15 cellular contexts compared by ENCODE assay signal in genomic region chr19:18476507-18477041, GRCh38. TPM values are rescaled to one million over a fixed set of nuclear protein-coding genes. Genes with fewer than 3 reads are reported as not detected.
DNase-seq lines count a peak whose midpoint lies in the region; ATAC-seq and TF ChIP-seq lines count a peak whose summit lies in the region.
"Had no signal": no experiment of that assay in that cellular context is flagged by ENCODE, and none has a peak within 500 bp of the region (broad histone marks: within the 10 kb centered on the region; RNA-seq: fewer than 3 reads in every experiment).

No MANE protein-coding gene starts in this region.

- H3K4me3 Mint-ChIP-seq in activated naive CD4-positive, alpha-beta T cell treated with anti-CD3 and anti-CD28 coated beads, Interleukin-2, amount 50 U/mL, for 24 hours = no peak overlapping the region
- H3K4me3 Mint-ChIP-seq in activated CD8-positive, alpha-beta T cell treated with anti-CD3 and anti-CD28 coated beads for 36 hours = no peak overlapping the region
- H3K4me3 Mint-ChIP-seq in immature natural killer cell = peak overlapping the region; percentile 24 to 75 (median 42)
- no peak overlapping the region for H3K4me3 Mint-ChIP-seq in stimulated activated memory B cell treated with anti-CD40 and anti-IgM and Interleukin-4, amounts not matched to agents 10 μg/mL and 1 μg/mL and 100 μg/mL, for 72 hours
- H3K4me3 Mint-ChIP-seq: activated naive CD4-positive, alpha-beta T cell treated with anti-CD3 and anti-CD28 coated beads, Interleukin-2, amount 10 ng/mL, durations not matched to agents 7 days and 5 days had no signal

- peak overlapping the region; percentile 68 for H3K27ac Mint-ChIP-seq in activated naive CD4-positive, alpha-beta T cell treated with anti-CD3 and anti-CD28 coated beads, Interleukin-2, amount 50 U/mL, for 24 hours
- H3K27ac Mint-ChIP-seq in activated CD8-positive, alpha-beta T cell treated with anti-CD3 and anti-CD28 coated beads for 36 hours = peak overlapping the region; percentile 91
- H3K27ac Mint-ChIP-seq in immature natural killer cell = peak overlapping the region; percentile 80 to 99 (median 97)
- H3K27ac Mint-ChIP-seq in stimulated activated memory B cell treated with anti-CD40 and anti-IgM and Interleukin-4, amounts not matched to agents 10 μg/mL and 1 μg/mL and 100 μg/mL, for 72 hours = peak overlapping the region; percentile 83
- H3K27ac Mint-ChIP-seq: activated naive CD4-positive, alpha-beta T cell treated with anti-CD3 and anti-CD28 coated beads, Interleukin-2, amount 10 ng/mL, durations not matched to agents 7 days and 5 days had no signal

- no peak for ATAC-seq in activated CD8-positive, alpha-beta T cell treated with anti-CD3 and anti-CD28 coated beads for 36 hours
- ATAC-seq in stimulated activated memory B cell treated with anti-CD40 and anti-IgM and Interleukin-4, amounts not matched to agents 10 μg/mL and 1 μg/mL and 100 μg/mL, for 72 hours = no peak
- ATAC-seq in GM19452 (IDR thresholded peaks at IDR 0.05; ENCODE audit: unreplicated experiment) = no peak
- ATAC-seq: heart left ventricle had no signal

- peaks cover 60% of the 10 kb centered on the region for H3K4me1 Mint-ChIP-seq in activated naive CD4-positive, alpha-beta T cell treated with anti-CD3 and anti-CD28 coated beads, Interleukin-2, amount 50 U/mL, for 24 hours
- H3K4me1 Mint-ChIP-seq in activated CD8-positive, alpha-beta T cell treated with anti-CD3 and anti-CD28 coated beads for 36 hours (ENCODE audit: low read depth) = peaks cover 74% of the 10 kb centered on the region
- peaks cover 86 to 88% of the 10 kb centered on the region in 2 donors for H3K4me1 Mint-ChIP-seq in immature natural killer cell
- H3K4me1 Mint-ChIP-seq in stimulated activated memory B cell treated with anti-CD40 and anti-IgM and Interleukin-4, amounts not matched to agents 10 μg/mL and 1 μg/mL and 100 μg/mL, for 72 hours = peaks cover 69% of the 10 kb centered on the region

- no peak for DNase-seq in activated naive CD4-positive, alpha-beta T cell treated with Interleukin-2 at 50 U/mL for 16 hours
- DNase-seq in activated CD8-positive, alpha-beta T cell treated with anti-CD3 and anti-CD28 coated beads for 36 hours = no peak
- no peak for DNase-seq in immature natural killer cell
- no peak for DNase-seq in NCI-H2081 treated with DMSO at 0.1 percent for 48 hours (lab: John Stamatoyannopoulos, UW)
- no peak for DNase-seq in DMS 273 treated with DMSO at 0.1 percent for 48 hours (lab: John Stamatoyannopoulos, UW)
- DNase-seq: activated CD4-positive, alpha-beta T cell treated with anti-CD3 and anti-CD28 coated beads, Interleukin-2, amount 50 U/mL, for 1 hour; activated naive CD4-positive, alpha-beta T cell treated with anti-CD3 and anti-CD28 coated beads, Interleukin-2, amount 10 ng/mL, durations not matched to agents 7 days and 5 days; cerebellar nuclear complex; naive B cell; NCI-H187; T-helper 9 cell had no signal

- no peaks in the 10 kb centered on the region for H3K36me3 Mint-ChIP-seq in activated naive CD4-positive, alpha-beta T cell treated with anti-CD3 and anti-CD28 coated beads, Interleukin-2, amount 50 U/mL, for 24 hours
- peaks cover 4% of the 10 kb centered on the region for H3K36me3 Mint-ChIP-seq in activated CD8-positive, alpha-beta T cell treated with anti-CD3 and anti-CD28 coated beads for 36 hours (ENCODE audit: low read depth)
- no peaks in the 10 kb centered on the region for H3K36me3 Mint-ChIP-seq in immature natural killer cell
- peaks cover 18% of the 10 kb centered on the region for H3K36me3 Mint-ChIP-seq in stimulated activated memory B cell treated with anti-CD40 and anti-IgM and Interleukin-4, amounts not matched to agents 10 μg/mL and 1 μg/mL and 100 μg/mL, for 72 hours

- H3K9me3 Mint-ChIP-seq in activated naive CD4-positive, alpha-beta T cell treated with anti-CD3 and anti-CD28 coated beads, Interleukin-2, amount 50 U/mL, for 24 hours = no peaks in the 10 kb centered on the region
- no peaks in the 10 kb centered on the region for H3K9me3 Mint-ChIP-seq in activated CD8-positive, alpha-beta T cell treated with anti-CD3 and anti-CD28 coated beads for 36 hours
- no peaks in the 10 kb centered on the region for H3K9me3 Mint-ChIP-seq in immature natural killer cell
- no peaks in the 10 kb centered on the region for H3K9me3 Mint-ChIP-seq in stimulated activated memory B cell treated with anti-CD40 and anti-IgM and Interleukin-4, amounts not matched to agents 10 μg/mL and 1 μg/mL and 100 μg/mL, for 72 hours
- H3K9me3 Mint-ChIP-seq: activated naive CD4-positive, alpha-beta T cell treated with anti-CD3 and anti-CD28 coated beads, Interleukin-2, amount 10 ng/mL, durations not matched to agents 7 days and 5 days; naive B cell had no signal

- TF ChIP-seq CTCF in activated CD8-positive, alpha-beta T cell treated with anti-CD3 and anti-CD28 coated beads for 36 hours (IDR thresholded peaks at IDR 0.05) = no peak

- POLR2A ChIA-PET in activated CD8-positive, alpha-beta T cell treated with anti-CD3 and anti-CD28 coated beads for 36 hours (lab: Charles Lee) = interaction anchor here (0.7 to 1.2 kb wide), 2 partner anchors 10 to 13 kb away, joined by 3 to 4 read pairs; no protein-coding TSS in a partner anchor

- no peaks in the 10 kb centered on the region for H3K27me3 Mint-ChIP-seq in activated naive CD4-positive, alpha-beta T cell treated with anti-CD3 and anti-CD28 coated beads, Interleukin-2, amount 50 U/mL, for 24 hours
- no peaks in the 10 kb centered on the region for H3K27me3 Mint-ChIP-seq in activated CD8-positive, alpha-beta T cell treated with anti-CD3 and anti-CD28 coated beads for 36 hours
- peaks cover 11 to 26% (median 13%) of the 10 kb centered on the region in 3 donors for H3K27me3 Mint-ChIP-seq in immature natural killer cell (ENCODE audit: low read depth in 3 of 3)
- H3K27me3 Mint-ChIP-seq in stimulated activated memory B cell treated with anti-CD40 and anti-IgM and Interleukin-4, amounts not matched to agents 10 μg/mL and 1 μg/mL and 100 μg/mL, for 72 hours = no peaks in the 10 kb centered on the region
- H3K27me3 Mint-ChIP-seq: activated naive CD4-positive, alpha-beta T cell treated with anti-CD3 and anti-CD28 coated beads, Interleukin-2, amount 10 ng/mL, durations not matched to agents 7 days and 5 days; naive B cell had no signal

- intact Hi-C loops in activated CD8-positive, alpha-beta T cell treated with anti-CD3 and anti-CD28 coated beads for 36 hours (cut with micrococcal nuclease) = no loop called here

- CTCF ChIA-PET in activated CD8-positive, alpha-beta T cell treated with anti-CD3 and anti-CD28 coated beads for 36 hours (lab: Charles Lee) = interaction anchor here (1.3 kb wide), 1 partner anchor 12 kb away, joined by 6 read pairs; no protein-coding TSS in a partner anchor

RNA-seq across cellular contexts. Expression of gene ISYNA1, which starts 38.6 kb away (rescaled TPM):
- 10 to 100 TPM; 48.6 to 54.9 TPM for total RNA-seq in activated CD8-positive, alpha-beta T cell treated with anti-CD3 and anti-CD28 coated beads for 36 hours
- polyA plus RNA-seq in immature natural killer cell = 10 to 100 TPM; 29.7 to 32.2 (median 31.2) TPM

RNA-seq across cellular contexts. Expression of gene ELL, which starts 45.3 kb away (rescaled TPM):
- total RNA-seq in activated CD8-positive, alpha-beta T cell treated with anti-CD3 and anti-CD28 coated beads for 36 hours = 10 to 100 TPM; 20.1 to 21.9 TPM
- 10 to 100 TPM in 2 of 3 donors, 1 to 10 TPM in 1; 9.1 to 21.1 (median 11.1) TPM for polyA plus RNA-seq in immature natural killer cell

RNA-seq across cellular contexts. Expression of gene SSBP4, which starts 57.4 kb away (rescaled TPM):
- total RNA-seq in activated CD8-positive, alpha-beta T cell treated with anti-CD3 and anti-CD28 coated beads for 36 hours = 100 to 1,000 TPM in 1 of 2 experiments, 10 to 100 TPM in 1; 98.2 to 102 TPM
- 100 to 1,000 TPM in 2 of 3 donors, 10 to 100 TPM in 1; 73.5 to 122 (median 107) TPM for polyA plus RNA-seq in immature natural killer cell

Comparison
In these comparisons a context has a peak if more than half of its experiments do, and no peak if none do; other contexts are left out.
1. H3K4me3 Mint-ChIP-seq: peak in immature natural killer cell (5 of 5); none in activated naive CD4-positive, alpha-beta T cell treated with anti-CD3 and anti-CD28 coated beads, Interleukin-2, amount 50 U/mL, for 24 hours (single experiment), activated CD8-positive, alpha-beta T cell treated with anti-CD3 and anti-CD28 coated beads for 36 hours (single experiment) and stimulated activated memory B cell treated with anti-CD40 and anti-IgM and Interleukin-4, amounts not matched to agents 10 μg/mL and 1 μg/mL and 100 μg/mL, for 72 hours (single experiment).
2. Peak in every context shown above with its lines, with median percentiles within 50 percentile points of each other: H3K27ac Mint-ChIP-seq.